ENCODE assay signal across 27 cellular contexts in genomic region chr13:85601526-85601925, GRCh38.
"Had no signal": no experiment of that assay in that cellular context is flagged by ENCODE, and none has a peak within 500 bp of the region (broad histone marks: within the 10 kb centered on the region; RNA-seq: fewer than 3 reads in every experiment).

No MANE protein-coding gene starts in this region.

- DNase-seq: activated CD4-positive, alpha-beta T cell treated with anti-CD3 and anti-CD28 coated beads, Interleukin-2, amount 10 ng/mL, durations not matched to agents 7 days and 5 days; activated CD4-positive, CD25-positive, alpha-beta regulatory T cell treated with anti-CD3 and anti-CD28 coated beads, Interleukin-2, amount 50 U/mL, for 72 hours; activated CD8-positive, alpha-beta memory T cell treated with anti-CD3 and anti-CD28 coated beads, Interleukin-2, amount 10 ng/mL, durations not matched to agents 7 days and 5 days; activated CD8-positive, alpha-beta T cell treated with anti-CD3 and anti-CD28 coated beads for 36 hours; activated gamma-delta T cell treated with Interleukin-2 at 50 U/mL for 16 hours; aorta; brain microvascular endothelial cell; central memory CD4-positive, alpha-beta T cell; effector memory CD4-positive, alpha-beta T cell; glutamatergic neuron; immature natural killer cell; kidney glomerular epithelial cell; left ventricle myocardium superior; mammary epithelial cell; midbrain; ovary; psoas muscle; stimulated activated CD4-positive, alpha-beta T cell treated with anti-CD3 and anti-CD28 coated beads, Interleukin-12 subunit alpha, Interleukin-12 subunit beta, amount 100 ng/mL, for 4 hours; stimulated activated CD4-positive, alpha-beta T cell treated with anti-CD3 and anti-CD28 coated beads, Interleukin-4, amount 100 ng/mL, for 4 hours; stimulated activated naive CD8-positive, alpha-beta T cell treated with anti-CD3 and anti-CD28 coated beads, Interleukin-15, Interleukin-2, amounts not matched to agents 100 U/mL and 50 U/mL, for 24 hours; upper lobe of left lung; WERI-Rb-1 had no signal

- H3K27me3 ChIP-seq: brain microvascular endothelial cell, hepatocyte, neutrophil, ovary, right atrium auricular region, upper lobe of left lung had no signal

- H3K4me2 ChIP-seq: hepatocyte had no signal

- H3K79me2 ChIP-seq: hepatocyte had no signal

- H2AFZ ChIP-seq: hepatocyte had no signal

- H3K4me3 ChIP-seq: hepatocyte, ovary, psoas muscle, right atrium auricular region, upper lobe of left lung had no signal

- H3K36me3 ChIP-seq: brain microvascular endothelial cell, neutrophil, ovary, right atrium auricular region, upper lobe of left lung, WERI-Rb-1 had no signal

- H3K4me1 ChIP-seq: psoas muscle, right atrium auricular region, upper lobe of left lung had no signal

- H3K27ac ChIP-seq: brain microvascular endothelial cell, hepatocyte, neutrophil, ovary, psoas muscle, right atrium auricular region, upper lobe of left lung, WERI-Rb-1 had no signal

- H3K9me3 ChIP-seq: neutrophil, ovary, psoas muscle, right atrium auricular region, upper lobe of left lung had no signal

- ATAC-seq: activated CD8-positive, alpha-beta memory T cell treated with anti-CD3 and anti-CD28 coated beads, Interleukin-2, amount 10 ng/mL, durations not matched to agents 7 days and 5 days; activated CD8-positive, alpha-beta T cell treated with anti-CD3 and anti-CD28 coated beads for 36 hours; esophagus mucosa; left ventricle myocardium superior; natural killer cell treated with Interleukin-12 subunit alpha and Interleukin-12 subunit beta and Interleukin-15 and Interleukin-18, amount 100 ng/mL, for 72 hours; psoas muscle; stimulated activated naive CD8-positive, alpha-beta T cell treated with anti-CD3 and anti-CD28 coated beads, Interleukin-15, Interleukin-2, amounts not matched to agents 100 U/mL and 50 U/mL, for 24 hours had no signal
